Comparison of ENCODE assay signal across 11 cellular contexts in genomic region chr19:53555352-53555751, GRCh38. TPM values are rescaled to one million over a fixed set of nuclear protein-coding genes. Genes with fewer than 3 reads are reported as not detected.
DNase-seq lines count a peak whose midpoint lies in the region; ATAC-seq, FAIRE-seq and TF ChIP-seq lines count a peak whose summit lies in the region.
"Had no signal": no experiment of that assay in that cellular context is flagged by ENCODE, and none has a peak within 500 bp of the region (broad histone marks: within the 10 kb centered on the region; RNA-seq: fewer than 3 reads in every experiment).

No MANE protein-coding gene starts in this region.

- no peak overlapping the region for H3K56ac ChIP-seq in H9 (ENCODE audit: insufficient read length, low read depth, low read length)

- peak overlapping the region; percentile 88; the same call in 1 of the 2 replicates for H3K4me3 ChIP-seq in ACC112 (ENCODE audit: low read depth, low read length)
- H3K4me3 ChIP-seq in bronchial epithelial cell (ENCODE audit: low read depth, low read length) = peak overlapping the region; percentile 56
- peak overlapping the region; percentile 67 for H3K4me3 ChIP-seq in naive thymus-derived CD4-positive, alpha-beta T cell (ENCODE audit: low read length)
- H3K4me3 ChIP-seq in right lobe of liver = no peak overlapping the region

- H3K36me3 Mint-ChIP-seq in H9 (ENCODE audit: insufficient read depth in 1 of 3, low read depth in 3 of 3) = peaks cover 49 to 55% (median 54%) of the 10 kb centered on the region in 3 experiments
- peaks cover 12 to 48% (median 34%) of the 10 kb centered on the region in 5 donors for H3K36me3 Mint-ChIP-seq in naive thymus-derived CD4-positive, alpha-beta T cell

- no peak overlapping the region for H2BK12ac ChIP-seq in H9 (ENCODE audit: insufficient read length, low read depth, low read length)

- H3K9ac ChIP-seq in H9 (ENCODE audit: extremely low read depth, insufficient read length, low read length) = no peak overlapping the region

- H3K4me2 ChIP-seq in H9 (ENCODE audit: insufficient read depth, insufficient read length, low read length) = no peak overlapping the region

- ATAC-seq in naive thymus-derived CD4-positive, alpha-beta T cell = no peak
- no peak for ATAC-seq in right lobe of liver

- intact Hi-C loops in naive thymus-derived CD4-positive, alpha-beta T cell (cut with micrococcal nuclease) = no loop called here
- intact Hi-C loops in right lobe of liver (cut with DNase I) = no loop called here

- H3K23me2 ChIP-seq in H9 (ENCODE audit: insufficient read length, low read depth, low read length, poor library complexity, severe bottlenecking) = no peaks in the 10 kb centered on the region

- H3K79me2 ChIP-seq in ACC112 (ENCODE audit: control insufficient read depth, insufficient read depth, low read length, unreplicated experiment) (peaks cover 5% of the 10 kb centered on the region), H9 (ENCODE audit: insufficient read depth, low read length) (no peaks in the 10 kb centered on the region)

- H3K4ac ChIP-seq in H9 (ENCODE audit: low read depth, low read length) = no peak overlapping the region

- no peak overlapping the region for H3K23ac ChIP-seq in H9 (ENCODE audit: insufficient read length, low read depth, low read length)

- no peak overlapping the region for H3K18ac ChIP-seq in H9 (ENCODE audit: insufficient read length, low read depth, low read length)

- H2BK120ac ChIP-seq in H9 (ENCODE audit: low read depth, low read length, poor library complexity, severe bottlenecking) = no peak overlapping the region

- H2BK5ac ChIP-seq in H9 (ENCODE audit: insufficient read length, low read length) = no peak overlapping the region

- H3K36me3 ChIP-seq in ACC112 (ENCODE audit: insufficient read depth, low read length) (peaks cover 5% of the 10 kb centered on the region; the same call in 1 of the 2 replicates), bronchial epithelial cell (ENCODE audit: control insufficient read depth, insufficient read depth, low read length) (no peaks in the 10 kb centered on the region), right lobe of liver (no peaks in the 10 kb centered on the region)
- peaks cover 6 to 23% (median 9%) of the 10 kb centered on the region in 3 experiments for H3K36me3 ChIP-seq in naive thymus-derived CD4-positive, alpha-beta T cell (ENCODE audit: control insufficient read depth in 2 of 3, insufficient read depth in 3 of 3, low read length in 3 of 3)

- no peak overlapping the region for H3K4me3 Mint-ChIP-seq in H9
- H3K4me3 Mint-ChIP-seq in naive thymus-derived CD4-positive, alpha-beta T cell = peak overlapping the region; percentile 71 to 99 (median 94)

- no CpG with 5 or more reads among the region's 13 CpGs for WGBS in H9 (ENCODE audit: extremely low coverage, insufficient read length, low lambda C conversion rate)
- WGBS in right lobe of liver (ENCODE audit: insufficient coverage, low coverage, low lambda C conversion rate, missing lambda C conversion rate) = 100% methylated on average over 2 of the region's 13 CpGs

- POLR2A ChIA-PET in naive thymus-derived CD4-positive, alpha-beta T cell (lab: Charles Lee) = interaction anchor here (0.9 to 1.5 kb wide), 2 partner anchors 35 to 45 kb away, joined by 3 to 4 read pairs; no protein-coding TSS in a partner anchor

- CTCF ChIA-PET in naive thymus-derived CD4-positive, alpha-beta T cell (lab: Charles Lee) = no interaction called here

- no peak for TF ChIP-seq CTCF in H9 (conservative IDR thresholded peaks at IDR 0.05)
- TF ChIP-seq CTCF in bronchial epithelial cell (IDR thresholded peaks at IDR 0.05; ENCODE audit: insufficient read depth, low read length, severe bottlenecking) = no peak
- TF ChIP-seq CTCF in right lobe of liver (IDR thresholded peaks at IDR 0.05) = no peak

- no peaks in the 10 kb centered on the region for H3K4me1 Mint-ChIP-seq in H9
- H3K4me1 Mint-ChIP-seq in naive thymus-derived CD4-positive, alpha-beta T cell = peaks cover 6 to 35% (median 22%) of the 10 kb centered on the region in 7 donors

- H3K4me1 ChIP-seq in ACC112 (ENCODE audit: control insufficient read depth, insufficient read depth, low read length, unreplicated experiment) (no peaks in the 10 kb centered on the region), H9 (ENCODE audit: insufficient read depth, low read length) (no peaks in the 10 kb centered on the region), right lobe of liver (no peaks in the 10 kb centered on the region)
- H3K4me1 ChIP-seq in naive thymus-derived CD4-positive, alpha-beta T cell (ENCODE audit: control insufficient read depth in 2 of 2, insufficient read depth in 2 of 2, low read length in 2 of 2) = peaks cover 4 to 6% of the 10 kb centered on the region in 2 donors

- H3T11ph ChIP-seq in H9 (ENCODE audit: low read length) = no peak overlapping the region

- peak overlapping the region in 2 of 3 experiments; percentile 49 to 87; a peak in 3 of 7 replicates for H3K27ac Mint-ChIP-seq in H9
- peak overlapping the region; percentile 67 to 100 (median 100) for H3K27ac Mint-ChIP-seq in naive thymus-derived CD4-positive, alpha-beta T cell

- H2AFZ ChIP-seq in ACC112 (ENCODE audit: low read length, unreplicated experiment) = no peak overlapping the region
- no peak overlapping the region for H2AFZ ChIP-seq in H9 (ENCODE audit: low read length)

- no peaks in the 10 kb centered on the region for H4K20me1 ChIP-seq in H9 (ENCODE audit: control insufficient read depth, insufficient read depth, insufficient read length)

- no peak for TF ChIP-seq POLR2A in right lobe of liver (IDR thresholded peaks at IDR 0.05)

- no peaks in the 10 kb centered on the region for H3K27me3 ChIP-seq in ACC112 (ENCODE audit: insufficient read depth, low read length)
- H3K27me3 ChIP-seq in H9 (ENCODE audit: insufficient read depth, low read length) = no peaks in the 10 kb centered on the region
- H3K27me3 ChIP-seq in bronchial epithelial cell (ENCODE audit: control insufficient read depth, insufficient read depth, low read length) = no peaks in the 10 kb centered on the region
- no peaks in the 10 kb centered on the region for H3K27me3 ChIP-seq in naive thymus-derived CD4-positive, alpha-beta T cell (ENCODE audit: control insufficient read depth in 2 of 2, insufficient read depth in 2 of 2, low read length in 2 of 2)
- no peaks in the 10 kb centered on the region for H3K27me3 ChIP-seq in right lobe of liver

- no peak overlapping the region for H4K8ac ChIP-seq in H9 (replicated peaks; ENCODE audit: insufficient read length, low read depth, low read length)

- no peaks in the 10 kb centered on the region for H3K79me1 ChIP-seq in H9 (ENCODE audit: insufficient read depth, low read depth, low read length, poor library complexity, severe bottlenecking)

- DNase-seq in H9 (no peak), bronchial epithelial cell (ENCODE audit: low read depth) (no peak), H4 (ENCODE audit: low spot score) (no peak), epidermal melanocyte (ENCODE audit: insufficient read length, low spot score) (no peak), DMS53 treated with DMSO at 0.1 percent for 48 hours (lab: John Stamatoyannopoulos, UW; ENCODE audit: unreplicated experiment) (no peak), right lobe of liver (no peak)
- DNase-seq in naive thymus-derived CD4-positive, alpha-beta T cell = peak in 1 of 9 donors; percentile 25
- DNase-seq: activated gamma-delta T cell, foreskin melanocyte, NCI-H345 had no signal

- H3K27ac ChIP-seq in ACC112 (ENCODE audit: low read depth, low read length) (no peak overlapping the region), H9 (ENCODE audit: insufficient read length, low read depth, low read length) (no peak overlapping the region), right lobe of liver (no peak overlapping the region)
- peak overlapping the region; percentile 97 for H3K27ac ChIP-seq in naive thymus-derived CD4-positive, alpha-beta T cell (ENCODE audit: low read depth, low read length)

- no peak overlapping the region for H2AK5ac ChIP-seq in H9 (ENCODE audit: insufficient read length, low read length)

- no peaks in the 10 kb centered on the region; the same call in 1 of the 2 replicates for H3K27me3 Mint-ChIP-seq in H9 (ENCODE audit: low read depth)
- no peaks in the 10 kb centered on the region for H3K27me3 Mint-ChIP-seq in naive thymus-derived CD4-positive, alpha-beta T cell

- H3K14ac ChIP-seq in H9 (ENCODE audit: insufficient read depth, low read length) = no peak overlapping the region

- no peak overlapping the region for H2BK15ac ChIP-seq in H9 (ENCODE audit: low read depth, low read length)

- H3K9me3 ChIP-seq in H9 (ENCODE audit: control insufficient read depth, low read depth, low read length) (no peaks in the 10 kb centered on the region), right lobe of liver (no peaks in the 10 kb centered on the region)
- no peaks in the 10 kb centered on the region for H3K9me3 ChIP-seq in naive thymus-derived CD4-positive, alpha-beta T cell (ENCODE audit: control insufficient read depth in 2 of 3, low read length in 3 of 3)

- FAIRE-seq in bronchial epithelial cell (lab: Jason Lieb, UNC) = peak; percentile 81

- peaks cover 14 to 15% of the 10 kb centered on the region in 2 experiments for H3K9me3 Mint-ChIP-seq in H9
- peaks cover 0 to 32% (median 10%) of the 10 kb centered on the region in 11 donors for H3K9me3 Mint-ChIP-seq in naive thymus-derived CD4-positive, alpha-beta T cell

- H4K91ac ChIP-seq in H9 (ENCODE audit: insufficient read length, low read depth, low read length) = no peak overlapping the region

- no peak overlapping the region for H4K5ac ChIP-seq in H9 (ENCODE audit: insufficient read length, low read depth, low read length)

- no peak overlapping the region for H2BK20ac ChIP-seq in H9 (ENCODE audit: low read depth, low read length, poor library complexity, severe bottlenecking)

RNA-seq across cellular contexts. Expression of gene ZNF331, which starts 17.4 kb away (rescaled TPM):
- 50.6 and 57.2 TPM in 2 replicates for total RNA-seq in H9 (2021)
- total RNA-seq in bronchial epithelial cell = 6.4 and 6.8 TPM in 2 replicates
- 100 to 1,000 TPM in 2 of 5 experiments, 10 to 100 TPM in 3; 18.1 to 318 (median 68.6) TPM for total RNA-seq in naive thymus-derived CD4-positive, alpha-beta T cell
- polyA plus RNA-seq in naive thymus-derived CD4-positive, alpha-beta T cell = 10 to 100 TPM; 35.0 to 52.1 TPM
- total RNA-seq in H4 (2014; rRNA removed; shearing (Covaris generic)) = 4.0 and 6.6 TPM in 2 replicates
- 1 to 10 TPM; 2.0 to 5.8 (median 3.5) TPM for total RNA-seq in right lobe of liver

Comparison
In these comparisons a context has a peak if more than half of its experiments do, and no peak if none do; other contexts are left out.
1. H3K4me3 ChIP-seq: peak in ACC112 (single experiment), bronchial epithelial cell (single experiment) and naive thymus-derived CD4-positive, alpha-beta T cell (single experiment); none in right lobe of liver (0 of 3).
2. H3K4me3 Mint-ChIP-seq: peak in naive thymus-derived CD4-positive, alpha-beta T cell (10 of 10); none in H9 (0 of 2).